ENCODE assay signal across 1 cellular context in genomic region chr10:58843760-58844159, GRCh38.
TF ChIP-seq lines count a peak whose summit lies in the region.

No MANE protein-coding gene starts in this region.

TF ChIP-seq in H1, 55 proteins besides CTCF, POLR2A, EP300 and RAD21 (continued from another document):
- TF ChIP-seq, protein P1, sequence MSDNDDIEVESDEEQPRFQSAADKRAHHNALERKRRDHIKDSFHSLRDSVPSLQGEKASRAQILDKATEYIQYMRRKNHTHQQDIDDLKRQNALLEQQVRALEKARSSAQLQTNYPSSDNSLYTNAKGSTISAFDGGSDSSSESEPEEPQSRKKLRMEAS (IDR thresholded peaks at IDR 0.05): no peak
- TF ChIP-seq, protein P2, sequence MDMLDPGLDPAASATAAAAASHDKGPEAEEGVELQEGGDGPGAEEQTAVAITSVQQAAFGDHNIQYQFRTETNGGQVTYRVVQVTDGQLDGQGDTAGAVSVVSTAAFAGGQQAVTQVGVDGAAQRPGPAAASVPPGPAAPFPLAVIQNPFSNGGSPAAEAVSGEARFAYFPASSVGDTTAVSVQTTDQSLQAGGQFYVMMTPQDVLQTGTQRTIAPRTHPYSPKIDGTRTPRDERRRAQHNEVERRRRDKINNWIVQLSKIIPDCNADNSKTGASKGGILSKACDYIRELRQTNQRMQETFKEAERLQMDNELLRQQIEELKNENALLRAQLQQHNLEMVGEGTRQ (IDR thresholded peaks at IDR 0.05; ENCODE audit: low read length): no peak
- no peak for TF ChIP-seq GABPA (IDR thresholded peaks at IDR 0.05; ENCODE audit: borderline replicate concordance, insufficient read depth, low read length)
- TF ChIP-seq GTF2F1 (IDR thresholded peaks at IDR 0.05; ENCODE audit: borderline replicate concordance, low read depth, low read length): no peak
